Comparison of ENCODE assay signal across 23 cellular contexts in the genomic region with DNA sequence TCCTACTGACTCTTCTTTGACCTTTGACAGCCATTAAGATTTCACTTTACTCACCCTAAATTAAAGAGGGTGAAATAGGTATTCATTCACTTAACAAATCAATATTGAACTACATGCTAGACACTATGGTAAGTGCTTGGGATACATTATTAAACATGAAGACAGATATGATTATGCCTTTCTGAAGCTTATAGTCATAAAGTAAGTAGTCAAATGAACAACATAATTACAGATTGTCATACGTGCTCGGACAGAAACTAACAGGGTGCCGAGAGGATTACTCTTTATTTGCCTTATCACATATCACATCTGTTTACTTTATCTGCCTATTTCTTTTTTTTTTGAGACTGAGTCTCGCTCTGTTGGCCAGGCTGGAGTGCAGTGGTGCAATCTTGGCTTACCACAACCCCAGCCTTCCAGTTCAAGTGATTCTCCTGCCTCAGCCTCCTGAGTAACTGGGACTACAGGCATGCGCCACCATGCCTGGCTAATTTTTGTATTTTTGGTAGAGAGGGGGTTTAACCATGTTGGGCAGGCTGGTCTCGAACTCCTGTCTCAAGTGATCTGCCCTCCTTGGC.
"Had no signal": no experiment of that assay in that cellular context is flagged by ENCODE, and none has a peak within 500 bp of the region (broad histone marks: within the 10 kb centered on the region; RNA-seq: fewer than 3 reads in every experiment).

No MANE protein-coding gene starts in this region.

- H3K36me3 Mint-ChIP-seq: immature natural killer cell; naive thymus-derived CD8-positive, alpha-beta T cell had no signal

- DNase-seq: immature natural killer cell; kidney; left colon; left lung; lower lobe of right lung; mammary epithelial cell; mesenchymal stem cell; naive thymus-derived CD8-positive, alpha-beta T cell; nucleus accumbens; pancreas; retina; right cardiac atrium; stimulated activated CD4-positive, alpha-beta T cell treated with anti-CD3 and anti-CD28 coated beads, Interleukin-12 subunit alpha, Interleukin-12 subunit beta, amount 100 ng/mL, for 4 hours; stimulated activated CD4-positive, alpha-beta T cell treated with anti-CD3 and anti-CD28 coated beads, Interleukin-15, amount 100 ng/mL, for 24 hours; stimulated activated CD4-positive, alpha-beta T cell treated with anti-CD3 and anti-CD28 coated beads, Interleukin-2, amount 100 ng/mL, for 24 hours; stimulated activated CD4-positive, alpha-beta T cell treated with anti-CD3 and anti-CD28 coated beads, Interleukin-4, amount 100 ng/mL, for 1 hour; stimulated activated naive CD4-positive, alpha-beta T cell; tibial artery; upper lobe of right lung had no signal

- ATAC-seq: left lung; lower lobe of right lung; naive thymus-derived CD8-positive, alpha-beta T cell; pancreas; right cardiac atrium; sciatic nerve; upper lobe of right lung had no signal

- H3K4me3 Mint-ChIP-seq: immature natural killer cell; naive thymus-derived CD8-positive, alpha-beta T cell; nephron; neural crest cell; stimulated activated naive CD8-positive, alpha-beta T cell treated with anti-CD3 and anti-CD28 coated beads, Interleukin-15, Interleukin-2, amounts not matched to agents 100 ng/mL and 50 ng/mL, for 24 hours had no signal

- H3K9me3 Mint-ChIP-seq: immature natural killer cell; naive thymus-derived CD8-positive, alpha-beta T cell; nephron; neural crest cell; stimulated activated naive CD8-positive, alpha-beta T cell treated with anti-CD3 and anti-CD28 coated beads, Interleukin-15, Interleukin-2, amounts not matched to agents 100 ng/mL and 50 ng/mL, for 24 hours had no signal

- H3K27ac Mint-ChIP-seq: immature natural killer cell; naive thymus-derived CD8-positive, alpha-beta T cell; nephron; stimulated activated naive CD8-positive, alpha-beta T cell treated with anti-CD3 and anti-CD28 coated beads, Interleukin-15, Interleukin-2, amounts not matched to agents 100 ng/mL and 50 ng/mL, for 24 hours had no signal
